ENCODE assay signal across 1 cellular context in the genomic region with DNA sequence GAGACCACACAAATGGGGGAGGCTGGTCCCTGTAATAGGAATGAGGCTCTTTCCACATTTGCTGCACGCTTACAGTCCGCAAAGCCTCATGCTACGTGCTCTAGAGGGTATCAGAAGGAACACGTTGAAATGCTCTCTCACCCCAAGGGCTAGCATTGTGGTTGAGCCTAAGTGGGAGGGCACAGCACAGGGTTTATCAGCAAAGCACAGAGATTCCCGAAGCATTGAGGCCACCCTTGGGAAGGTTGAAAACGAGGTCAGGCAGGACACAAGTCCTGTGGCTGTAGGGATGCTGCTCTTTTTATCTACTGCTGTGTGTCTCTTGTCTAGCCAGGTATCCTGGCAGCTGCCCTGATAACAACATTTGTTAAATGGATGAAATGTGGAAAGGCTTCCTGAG.
TF ChIP-seq lines count a peak whose summit lies in the region.

No MANE protein-coding gene starts in this region.

TF ChIP-seq in K562, 482 proteins besides CTCF, POLR2A, EP300 and RAD21:
- TF ChIP-seq PATZ1 (CRISPR knock-in tag; IDR thresholded peaks at IDR 0.05; ENCODE audit: borderline replicate concordance) (no peak), TRIM28 (IDR thresholded peaks at IDR 0.05) (no peak), PML (IDR thresholded peaks at IDR 0.05; ENCODE audit: low read length) (no peak), FOXA3 (CRISPR knock-in tag; conservative IDR thresholded peaks at IDR 0.05 in 1 of 2, IDR thresholded peaks at IDR 0.05 in 1 of 2) (no peak), ZNF121 (CRISPR knock-in tag; conservative IDR thresholded peaks at IDR 0.05) (no peak), ZNF584 (CRISPR knock-in tag; IDR thresholded peaks at IDR 0.05; ENCODE audit: low read depth) (no peak), E2F5 (CRISPR knock-in tag; IDR thresholded peaks at IDR 0.05) (no peak), RBM17 (IDR thresholded peaks at IDR 0.05; ENCODE audit: borderline replicate concordance, low read depth, low read length) (no peak), TARDBP (IDR thresholded peaks at IDR 0.05) (no peak), KDM4B (IDR thresholded peaks at IDR 0.05; ENCODE audit: borderline replicate concordance in 2 of 2, low read depth in 1 of 2) (no peak), CBFA2T2 (conservative IDR thresholded peaks at IDR 0.05) (peak; percentile 42; the same call in 1 of the 2 replicates), FOXA1 (IDR thresholded peaks at IDR 0.05; ENCODE audit: borderline replicate concordance) (no peak), SREBF1 (IDR thresholded peaks at IDR 0.05; ENCODE audit: borderline replicate concordance, low read depth, low read length) (no peak), ETV5 (CRISPR knock-in tag; IDR thresholded peaks at IDR 0.05; ENCODE audit: low read depth) (no peak), HDAC1 (IDR thresholded peaks at IDR 0.05) (no peak), MCM7 (IDR thresholded peaks at IDR 0.05) (no peak), NRF1 (conservative IDR thresholded peaks at IDR 0.05 in 1 of 2, IDR thresholded peaks at IDR 0.05 in 1 of 2) (no peak), CTBP1 (IDR thresholded peaks at IDR 0.05; ENCODE audit: borderline replicate concordance) (peak; percentile 40; the same call in 1 of the 2 replicates), ARID1B (IDR thresholded peaks at IDR 0.05) (0 out of 2 replicates have a peak, but pooled peaks have one; percentile 32), NCOR1 (IDR thresholded peaks at IDR 0.05) (peak; percentile 23; the same call in 1 of the 2 replicates), CXXC5 (CRISPR knock-in tag; IDR thresholded peaks at IDR 0.05) (no peak), POLR2AphosphoS5 (IDR thresholded peaks at IDR 0.05; ENCODE audit: control insufficient read depth, insufficient read depth, low read depth, low read length) (no peak), RHOXF2B (CRISPR knock-in tag; conservative IDR thresholded peaks at IDR 0.05) (no peak), TCF3 (CRISPR knock-in tag; IDR thresholded peaks at IDR 0.05) (peak; percentile 64), NR1H2 (CRISPR knock-in tag; IDR thresholded peaks at IDR 0.05) (no peak), ATF1 (CRISPR knock-in tag; IDR thresholded peaks at IDR 0.05) (no peak), ATF1 (tag; IDR thresholded peaks at IDR 0.05) (no peak), CBFA2T3 (IDR thresholded peaks at IDR 0.05) (peak; percentile 67), LARP7 (IDR thresholded peaks at IDR 0.05) (no peak), CREM (IDR thresholded peaks at IDR 0.05; ENCODE audit: low read depth) (no peak), WHSC1 (IDR thresholded peaks at IDR 0.05; ENCODE audit: low read length) (no peak), DIDO1 (tag; IDR thresholded peaks at IDR 0.05; ENCODE audit: low read depth) (no peak), ETV6 (IDR thresholded peaks at IDR 0.05; ENCODE audit: borderline replicate concordance in 1 of 2, low read depth in 2 of 2, low read length in 1 of 2) (no peak), ETV6 (CRISPR knock-in tag; IDR thresholded peaks at IDR 0.05; ENCODE audit: borderline replicate concordance) (no peak), KLF16 (IDR thresholded peaks at IDR 0.05) (no peak), BACH1 (tag; IDR thresholded peaks at IDR 0.05) (no peak)
- TF ChIP-seq, protein P1, sequence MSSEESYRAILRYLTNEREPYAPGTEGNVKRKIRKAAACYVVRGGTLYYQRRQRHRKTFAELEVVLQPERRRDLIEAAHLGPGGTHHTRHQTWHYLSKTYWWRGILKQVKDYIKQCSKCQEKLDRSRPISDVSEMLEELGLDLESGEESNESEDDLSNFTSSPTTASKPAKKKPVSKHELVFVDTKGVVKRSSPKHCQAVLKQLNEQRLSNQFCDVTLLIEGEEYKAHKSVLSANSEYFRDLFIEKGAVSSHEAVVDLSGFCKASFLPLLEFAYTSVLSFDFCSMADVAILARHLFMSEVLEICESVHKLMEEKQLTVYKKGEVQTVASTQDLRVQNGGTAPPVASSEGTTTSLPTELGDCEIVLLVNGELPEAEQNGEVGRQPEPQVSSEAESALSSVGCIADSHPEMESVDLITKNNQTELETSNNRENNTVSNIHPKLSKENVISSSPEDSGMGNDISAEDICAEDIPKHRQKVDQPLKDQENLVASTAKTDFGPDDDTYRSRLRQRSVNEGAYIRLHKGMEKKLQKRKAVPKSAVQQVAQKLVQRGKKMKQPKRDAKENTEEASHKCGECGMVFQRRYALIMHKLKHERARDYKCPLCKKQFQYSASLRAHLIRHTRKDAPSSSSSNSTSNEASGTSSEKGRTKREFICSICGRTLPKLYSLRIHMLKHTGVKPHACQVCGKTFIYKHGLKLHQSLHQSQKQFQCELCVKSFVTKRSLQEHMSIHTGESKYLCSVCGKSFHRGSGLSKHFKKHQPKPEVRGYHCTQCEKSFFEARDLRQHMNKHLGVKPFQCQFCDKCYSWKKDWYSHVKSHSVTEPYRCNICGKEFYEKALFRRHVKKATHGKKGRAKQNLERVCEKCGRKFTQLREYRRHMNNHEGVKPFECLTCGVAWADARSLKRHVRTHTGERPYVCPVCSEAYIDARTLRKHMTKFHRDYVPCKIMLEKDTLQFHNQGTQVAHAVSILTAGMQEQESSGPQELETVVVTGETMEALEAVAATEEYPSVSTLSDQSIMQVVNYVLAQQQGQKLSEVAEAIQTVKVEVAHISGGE (CRISPR knock-in tag; IDR thresholded peaks at IDR 0.05): no peak
- TF ChIP-seq, protein P2, sequence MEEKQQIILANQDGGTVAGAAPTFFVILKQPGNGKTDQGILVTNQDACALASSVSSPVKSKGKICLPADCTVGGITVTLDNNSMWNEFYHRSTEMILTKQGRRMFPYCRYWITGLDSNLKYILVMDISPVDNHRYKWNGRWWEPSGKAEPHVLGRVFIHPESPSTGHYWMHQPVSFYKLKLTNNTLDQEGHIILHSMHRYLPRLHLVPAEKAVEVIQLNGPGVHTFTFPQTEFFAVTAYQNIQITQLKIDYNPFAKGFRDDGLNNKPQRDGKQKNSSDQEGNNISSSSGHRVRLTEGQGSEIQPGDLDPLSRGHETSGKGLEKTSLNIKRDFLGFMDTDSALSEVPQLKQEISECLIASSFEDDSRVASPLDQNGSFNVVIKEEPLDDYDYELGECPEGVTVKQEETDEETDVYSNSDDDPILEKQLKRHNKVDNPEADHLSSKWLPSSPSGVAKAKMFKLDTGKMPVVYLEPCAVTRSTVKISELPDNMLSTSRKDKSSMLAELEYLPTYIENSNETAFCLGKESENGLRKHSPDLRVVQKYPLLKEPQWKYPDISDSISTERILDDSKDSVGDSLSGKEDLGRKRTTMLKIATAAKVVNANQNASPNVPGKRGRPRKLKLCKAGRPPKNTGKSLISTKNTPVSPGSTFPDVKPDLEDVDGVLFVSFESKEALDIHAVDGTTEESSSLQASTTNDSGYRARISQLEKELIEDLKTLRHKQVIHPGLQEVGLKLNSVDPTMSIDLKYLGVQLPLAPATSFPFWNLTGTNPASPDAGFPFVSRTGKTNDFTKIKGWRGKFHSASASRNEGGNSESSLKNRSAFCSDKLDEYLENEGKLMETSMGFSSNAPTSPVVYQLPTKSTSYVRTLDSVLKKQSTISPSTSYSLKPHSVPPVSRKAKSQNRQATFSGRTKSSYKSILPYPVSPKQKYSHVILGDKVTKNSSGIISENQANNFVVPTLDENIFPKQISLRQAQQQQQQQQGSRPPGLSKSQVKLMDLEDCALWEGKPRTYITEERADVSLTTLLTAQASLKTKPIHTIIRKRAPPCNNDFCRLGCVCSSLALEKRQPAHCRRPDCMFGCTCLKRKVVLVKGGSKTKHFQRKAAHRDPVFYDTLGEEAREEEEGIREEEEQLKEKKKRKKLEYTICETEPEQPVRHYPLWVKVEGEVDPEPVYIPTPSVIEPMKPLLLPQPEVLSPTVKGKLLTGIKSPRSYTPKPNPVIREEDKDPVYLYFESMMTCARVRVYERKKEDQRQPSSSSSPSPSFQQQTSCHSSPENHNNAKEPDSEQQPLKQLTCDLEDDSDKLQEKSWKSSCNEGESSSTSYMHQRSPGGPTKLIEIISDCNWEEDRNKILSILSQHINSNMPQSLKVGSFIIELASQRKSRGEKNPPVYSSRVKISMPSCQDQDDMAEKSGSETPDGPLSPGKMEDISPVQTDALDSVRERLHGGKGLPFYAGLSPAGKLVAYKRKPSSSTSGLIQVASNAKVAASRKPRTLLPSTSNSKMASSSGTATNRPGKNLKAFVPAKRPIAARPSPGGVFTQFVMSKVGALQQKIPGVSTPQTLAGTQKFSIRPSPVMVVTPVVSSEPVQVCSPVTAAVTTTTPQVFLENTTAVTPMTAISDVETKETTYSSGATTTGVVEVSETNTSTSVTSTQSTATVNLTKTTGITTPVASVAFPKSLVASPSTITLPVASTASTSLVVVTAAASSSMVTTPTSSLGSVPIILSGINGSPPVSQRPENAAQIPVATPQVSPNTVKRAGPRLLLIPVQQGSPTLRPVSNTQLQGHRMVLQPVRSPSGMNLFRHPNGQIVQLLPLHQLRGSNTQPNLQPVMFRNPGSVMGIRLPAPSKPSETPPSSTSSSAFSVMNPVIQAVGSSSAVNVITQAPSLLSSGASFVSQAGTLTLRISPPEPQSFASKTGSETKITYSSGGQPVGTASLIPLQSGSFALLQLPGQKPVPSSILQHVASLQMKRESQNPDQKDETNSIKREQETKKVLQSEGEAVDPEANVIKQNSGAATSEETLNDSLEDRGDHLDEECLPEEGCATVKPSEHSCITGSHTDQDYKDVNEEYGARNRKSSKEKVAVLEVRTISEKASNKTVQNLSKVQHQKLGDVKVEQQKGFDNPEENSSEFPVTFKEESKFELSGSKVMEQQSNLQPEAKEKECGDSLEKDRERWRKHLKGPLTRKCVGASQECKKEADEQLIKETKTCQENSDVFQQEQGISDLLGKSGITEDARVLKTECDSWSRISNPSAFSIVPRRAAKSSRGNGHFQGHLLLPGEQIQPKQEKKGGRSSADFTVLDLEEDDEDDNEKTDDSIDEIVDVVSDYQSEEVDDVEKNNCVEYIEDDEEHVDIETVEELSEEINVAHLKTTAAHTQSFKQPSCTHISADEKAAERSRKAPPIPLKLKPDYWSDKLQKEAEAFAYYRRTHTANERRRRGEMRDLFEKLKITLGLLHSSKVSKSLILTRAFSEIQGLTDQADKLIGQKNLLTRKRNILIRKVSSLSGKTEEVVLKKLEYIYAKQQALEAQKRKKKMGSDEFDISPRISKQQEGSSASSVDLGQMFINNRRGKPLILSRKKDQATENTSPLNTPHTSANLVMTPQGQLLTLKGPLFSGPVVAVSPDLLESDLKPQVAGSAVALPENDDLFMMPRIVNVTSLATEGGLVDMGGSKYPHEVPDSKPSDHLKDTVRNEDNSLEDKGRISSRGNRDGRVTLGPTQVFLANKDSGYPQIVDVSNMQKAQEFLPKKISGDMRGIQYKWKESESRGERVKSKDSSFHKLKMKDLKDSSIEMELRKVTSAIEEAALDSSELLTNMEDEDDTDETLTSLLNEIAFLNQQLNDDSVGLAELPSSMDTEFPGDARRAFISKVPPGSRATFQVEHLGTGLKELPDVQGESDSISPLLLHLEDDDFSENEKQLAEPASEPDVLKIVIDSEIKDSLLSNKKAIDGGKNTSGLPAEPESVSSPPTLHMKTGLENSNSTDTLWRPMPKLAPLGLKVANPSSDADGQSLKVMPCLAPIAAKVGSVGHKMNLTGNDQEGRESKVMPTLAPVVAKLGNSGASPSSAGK (IDR thresholded peaks at IDR 0.05): no peak
- TF ChIP-seq, protein P3, sequence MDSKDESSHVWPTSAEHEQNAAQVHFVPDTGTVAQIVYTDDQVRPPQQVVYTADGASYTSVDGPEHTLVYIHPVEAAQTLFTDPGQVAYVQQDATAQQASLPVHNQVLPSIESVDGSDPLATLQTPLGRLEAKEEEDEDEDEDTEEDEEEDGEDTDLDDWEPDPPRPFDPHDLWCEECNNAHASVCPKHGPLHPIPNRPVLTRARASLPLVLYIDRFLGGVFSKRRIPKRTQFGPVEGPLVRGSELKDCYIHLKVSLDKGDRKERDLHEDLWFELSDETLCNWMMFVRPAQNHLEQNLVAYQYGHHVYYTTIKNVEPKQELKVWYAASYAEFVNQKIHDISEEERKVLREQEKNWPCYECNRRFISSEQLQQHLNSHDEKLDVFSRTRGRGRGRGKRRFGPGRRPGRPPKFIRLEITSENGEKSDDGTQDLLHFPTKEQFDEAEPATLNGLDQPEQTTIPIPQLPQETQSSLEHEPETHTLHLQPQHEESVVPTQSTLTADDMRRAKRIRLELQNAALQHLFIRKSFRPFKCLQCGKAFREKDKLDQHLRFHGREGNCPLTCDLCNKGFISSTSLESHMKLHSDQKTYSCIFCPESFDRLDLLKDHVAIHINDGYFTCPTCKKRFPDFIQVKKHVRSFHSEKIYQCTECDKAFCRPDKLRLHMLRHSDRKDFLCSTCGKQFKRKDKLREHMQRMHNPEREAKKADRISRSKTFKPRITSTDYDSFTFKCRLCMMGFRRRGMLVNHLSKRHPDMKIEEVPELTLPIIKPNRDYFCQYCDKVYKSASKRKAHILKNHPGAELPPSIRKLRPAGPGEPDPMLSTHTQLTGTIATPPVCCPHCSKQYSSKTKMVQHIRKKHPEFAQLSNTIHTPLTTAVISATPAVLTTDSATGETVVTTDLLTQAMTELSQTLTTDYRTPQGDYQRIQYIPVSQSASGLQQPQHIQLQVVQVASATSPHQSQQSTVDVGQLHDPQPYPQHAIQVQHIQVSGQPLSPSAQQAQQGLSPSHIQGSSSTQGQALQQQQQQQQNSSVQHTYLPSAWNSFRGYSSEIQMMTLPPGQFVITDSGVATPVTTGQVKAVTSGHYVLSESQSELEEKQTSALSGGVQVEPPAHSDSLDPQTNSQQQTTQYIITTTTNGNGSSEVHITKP (IDR thresholded peaks at IDR 0.05; ENCODE audit: partially characterized antibody): peak; percentile 53
